Comparison of ENCODE assay signal across 29 cellular contexts in the genomic region with DNA sequence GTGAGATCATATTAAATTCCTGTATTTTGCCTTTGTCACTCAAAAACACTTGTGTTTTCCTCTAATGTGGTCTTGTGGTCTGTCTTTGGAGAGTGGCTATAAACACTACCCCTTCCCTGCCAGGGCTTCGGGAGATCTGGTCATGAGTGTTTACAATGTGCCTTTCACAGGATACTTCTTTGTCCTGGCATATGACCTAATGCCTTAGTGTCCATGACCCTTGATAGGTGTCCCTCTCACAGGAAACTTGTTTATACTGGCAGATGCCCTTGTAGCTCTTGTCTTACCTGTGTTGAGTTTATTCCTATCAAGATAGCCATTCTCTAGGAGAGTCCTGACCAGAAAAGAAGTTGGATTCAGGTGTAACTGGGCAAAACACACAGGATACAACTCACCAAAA.
"Had no signal": no experiment of that assay in that cellular context is flagged by ENCODE, and none has a peak within 500 bp of the region (broad histone marks: within the 10 kb centered on the region; RNA-seq: fewer than 3 reads in every experiment).

No MANE protein-coding gene starts in this region.

- H3K9me3 ChIP-seq: adrenal gland, body of pancreas, lower lobe of right lung, mucosa of descending colon, neutrophil, stomach, thyroid gland, upper lobe of left lung, vagina had no signal

- H3K27ac ChIP-seq: adrenal gland, body of pancreas, lower lobe of right lung, neutrophil, thyroid gland, upper lobe of left lung, vagina had no signal

- H3K27me3 ChIP-seq: adrenal gland, body of pancreas, heart left ventricle, neutrophil, stomach, thyroid gland, upper lobe of left lung, vagina had no signal

- FAIRE-seq: kidney had no signal

- H3K36me3 Mint-ChIP-seq: immature natural killer cell had no signal

- DNase-seq: activated CD4-positive, alpha-beta T cell treated with anti-CD3 and anti-CD28 coated beads, Interleukin-2, amount 50 U/mL, for 1 hour; activated CD8-positive, alpha-beta memory T cell treated with anti-CD3 and anti-CD28 coated beads for 24 hours; activated effector memory CD4-positive, alpha-beta T cell treated with anti-CD3 and anti-CD28 coated beads, Interleukin-2, amount 50 U/mL, for 16 hours; activated naive CD4-positive, alpha-beta T cell treated with anti-CD3 and anti-CD28 coated beads for 36 hours; activated naive CD8-positive, alpha-beta T cell treated with anti-CD3 and anti-CD28 coated beads for 36 hours; adrenal gland; aorta; body of pancreas; central memory CD4-positive, alpha-beta T cell; foreskin fibroblast; heart left ventricle; hypothalamus; immature natural killer cell; kidney; left colon; lower lobe of right lung; mesendoderm; mucosa of descending colon; stimulated activated CD4-positive, alpha-beta T cell treated with anti-CD3 and anti-CD28 coated beads, Interleukin-15, amount 100 ng/mL, for 24 hours; stimulated activated CD4-positive, alpha-beta T cell treated with anti-CD3 and anti-CD28 coated beads, Interleukin-2, amount 100 ng/mL, for 24 hours; stimulated activated naive B cell treated with anti-CD40 and anti-IgM and Interleukin-4, amounts not matched to agents 10 μg/mL and 1 μg/mL and 100 μg/mL, for 72 hours; stomach; T-helper 2 cell; thyroid gland; upper lobe of left lung had no signal

- H3K36me3 ChIP-seq: neutrophil, vagina had no signal

- H3K27ac Mint-ChIP-seq: activated naive CD4-positive, alpha-beta T cell treated with anti-CD3 and anti-CD28 coated beads for 36 hours; activated naive CD8-positive, alpha-beta T cell treated with anti-CD3 and anti-CD28 coated beads for 36 hours; nephron; stimulated activated naive B cell treated with anti-CD40 and anti-IgM and Interleukin-4, amounts not matched to agents 10 μg/mL and 1 μg/mL and 100 μg/mL, for 72 hours had no signal

- ATAC-seq: body of pancreas, esophagus mucosa, left colon, lower lobe of right lung, mucosa of descending colon had no signal

- H3K27me3 Mint-ChIP-seq: activated naive CD8-positive, alpha-beta T cell treated with anti-CD3 and anti-CD28 coated beads for 36 hours; stimulated activated naive B cell treated with anti-CD40 and anti-IgM and Interleukin-4, amounts not matched to agents 10 μg/mL and 1 μg/mL and 100 μg/mL, for 72 hours had no signal

- H3K4me3 Mint-ChIP-seq: activated naive CD4-positive, alpha-beta T cell treated with anti-CD3 and anti-CD28 coated beads for 36 hours; activated naive CD8-positive, alpha-beta T cell treated with anti-CD3 and anti-CD28 coated beads for 36 hours; immature natural killer cell; nephron; stimulated activated naive B cell treated with anti-CD40 and anti-IgM and Interleukin-4, amounts not matched to agents 10 μg/mL and 1 μg/mL and 100 μg/mL, for 72 hours had no signal

- H3K4me3 ChIP-seq: adrenal gland, body of pancreas, heart left ventricle, lower lobe of right lung, mucosa of descending colon, stomach, thyroid gland, upper lobe of left lung, vagina had no signal

- H3K9me3 Mint-ChIP-seq: activated naive CD4-positive, alpha-beta T cell treated with anti-CD3 and anti-CD28 coated beads for 36 hours; immature natural killer cell; nephron; stimulated activated naive B cell treated with anti-CD40 and anti-IgM and Interleukin-4, amounts not matched to agents 10 μg/mL and 1 μg/mL and 100 μg/mL, for 72 hours had no signal

- H3K4me1 Mint-ChIP-seq: nephron had no signal
